28 cellular contexts compared by ENCODE assay signal in the genomic region with DNA sequence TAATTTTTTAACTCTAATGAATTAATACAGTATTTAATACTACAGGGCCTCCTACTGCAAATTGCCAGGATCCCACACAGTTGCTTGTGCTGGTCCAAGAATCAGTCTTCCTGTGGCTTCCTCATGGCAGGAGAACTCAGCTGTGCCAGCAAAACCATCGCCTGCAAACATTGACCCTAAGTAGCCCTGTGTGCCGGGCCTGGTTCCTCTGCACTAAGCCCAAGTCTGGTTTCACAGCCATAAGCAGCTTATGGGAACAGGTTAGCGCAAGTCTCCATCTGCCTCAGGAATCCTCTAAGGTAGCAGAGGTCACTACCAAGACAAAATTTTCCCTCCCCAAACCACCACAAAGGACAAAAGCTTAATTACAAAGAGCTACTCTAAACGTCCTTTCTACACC.
"Had no signal": no experiment of that assay in that cellular context is flagged by ENCODE, and none has a peak within 500 bp of the region (broad histone marks: within the 10 kb centered on the region; RNA-seq: fewer than 3 reads in every experiment).

No MANE protein-coding gene starts in this region.

- H3K27me3 ChIP-seq: body of pancreas had no signal

- H3K36me3 ChIP-seq: adrenal gland had no signal

- H3K9me3 ChIP-seq: adrenal gland, body of pancreas had no signal

- H3K4me1 ChIP-seq: adrenal gland, body of pancreas had no signal

- DNase-seq: activated CD4-positive, alpha-beta memory T cell treated with anti-CD3 and anti-CD28 coated beads for 36 hours; activated CD4-positive, alpha-beta T cell treated with anti-CD3 and anti-CD28 coated beads for 1 hour; activated CD4-positive, alpha-beta T cell treated with anti-CD3 and anti-CD28 coated beads for 4 hours; activated CD8-positive, alpha-beta memory T cell treated with anti-CD3 and anti-CD28 coated beads, Interleukin-2, amount 10 ng/mL, durations not matched to agents 7 days and 5 days; activated CD8-positive, alpha-beta memory T cell treated with anti-CD3 and anti-CD28 coated beads, Interleukin-2, amount 50 U/mL, for 4 hours; activated CD8-positive, alpha-beta T cell treated with anti-CD3 and anti-CD28 coated beads, Interleukin-2, amount 10 ng/mL, durations not matched to agents 7 days and 5 days; activated effector memory CD4-positive, alpha-beta T cell treated with anti-CD3 and anti-CD28 coated beads, Interleukin-2, amount 50 U/mL, for 16 hours; activated naive CD4-positive, alpha-beta T cell treated with anti-CD3 and anti-CD28 coated beads for 36 hours; activated naive CD8-positive, alpha-beta T cell treated with anti-CD3 and anti-CD28 coated beads for 36 hours; activated naive CD8-positive, alpha-beta T cell treated with anti-CD3 and anti-CD28 coated beads, Interleukin-2, amount 50 U/mL, for 24 hours; activated T-cell treated with anti-CD3 and anti-CD28 coated beads, Interleukin-2, amount 50 U/mL, for 1 hour; activated T-cell treated with anti-CD3 and anti-CD28 coated beads, Interleukin-2, amount 50 U/mL, for 48 hours; adrenal gland; amygdala; aorta; body of pancreas; caudate nucleus; cerebellar nuclear complex; dorsolateral prefrontal cortex; effector memory CD4-positive, alpha-beta T cell; endodermal cell; foreskin fibroblast; head of caudate nucleus; hippocampal formation; T-helper 2 cell had no signal

- FAIRE-seq: frontal cortex had no signal

- H3K27ac ChIP-seq: adrenal gland, body of pancreas, coronary artery, dorsolateral prefrontal cortex had no signal

- H3K4me3 ChIP-seq: adrenal gland, body of pancreas, coronary artery, dorsolateral prefrontal cortex had no signal

- ATAC-seq: activated CD8-positive, alpha-beta memory T cell treated with anti-CD3 and anti-CD28 coated beads, Interleukin-2, amount 10 ng/mL, durations not matched to agents 7 days and 5 days; activated CD8-positive, alpha-beta T cell treated with anti-CD3 and anti-CD28 coated beads, Interleukin-2, amount 10 ng/mL, durations not matched to agents 7 days and 5 days; activated naive CD8-positive, alpha-beta T cell treated with anti-CD3 and anti-CD28 coated beads, Interleukin-2, amount 50 U/mL, for 24 hours; body of pancreas; esophagus mucosa had no signal
